In genomic region chr2:69816923-69817542, GRCh38 we compare ENCODE assay signal across 8 cellular contexts. TPM values are rescaled to one million over a fixed set of nuclear protein-coding genes. Genes with fewer than 3 reads are reported as not detected.
DNase-seq lines count a peak whose midpoint lies in the region; ATAC-seq, FAIRE-seq and TF ChIP-seq lines count a peak whose summit lies in the region.

No MANE protein-coding gene starts in this region.

- POLR2A ChIA-PET in CD4-positive, alpha-beta memory T cell (lab: Charles Lee; ENCODE audit: partially characterized antibody) = interaction anchor here (0.8 to 2.5 kb wide), 6 partner anchors 10 to 97 kb away, joined by 3 to 16 read pairs (median 4); partner anchors contain the start of gene GMCL1

- no peak overlapping the region for H3K4me3 Mint-ChIP-seq in CD4-positive, alpha-beta memory T cell

- H3K9me3 Mint-ChIP-seq in CD4-positive, alpha-beta memory T cell = no peaks in the 10 kb centered on the region

- peaks cover 7% of the 10 kb centered on the region for H3K4me1 ChIP-seq in CD4-positive, alpha-beta memory T cell (ENCODE audit: insufficient read depth, low read length)

- FAIRE-seq in bronchial epithelial cell (lab: Jason Lieb, UNC) = no peak

- intact Hi-C loops in CD4-positive, alpha-beta memory T cell (cut with micrococcal nuclease) = loop anchor here (1.0 to 5.0 kb wide), 3 partner anchors 75 to 258 kb away; partner anchors contain the start of gene ANXA4

- CTCF ChIA-PET in CD4-positive, alpha-beta memory T cell (lab: Charles Lee; ENCODE audit: partially characterized antibody) = interaction anchor here (0.7 to 14.7 kb wide), 27 partner anchors 8 to 380 kb away, joined by 3 to 425 read pairs (median 4); partner anchors contain the start of genes ANXA4, GMCL1 and NFU1

- H3K4me3 ChIP-seq in CD4-positive, alpha-beta memory T cell (ENCODE audit: low read length in 2 of 2) = no peak overlapping the region
- H3K4me3 ChIP-seq in HFF-Myc (replicated peaks; ENCODE audit: low read depth, low read length) (no peak overlapping the region), WI38 (ENCODE audit: low read depth, low read length) (no peak overlapping the region), bronchial epithelial cell (ENCODE audit: low read depth, low read length) (no peak overlapping the region), kidney epithelial cell (ENCODE audit: low read depth, low read length) (no peak overlapping the region)

- peaks cover 3 to 5% (median 4%) of the 10 kb centered on the region in 4 donors for H3K4me1 Mint-ChIP-seq in CD4-positive, alpha-beta memory T cell

- no peaks in the 10 kb centered on the region for H3K36me3 ChIP-seq in CD4-positive, alpha-beta memory T cell (ENCODE audit: insufficient read depth, low read length)
- H3K36me3 ChIP-seq in bronchial epithelial cell (ENCODE audit: control insufficient read depth, insufficient read depth, low read length) (peaks cover 18% of the 10 kb centered on the region), kidney epithelial cell (ENCODE audit: control insufficient read depth, insufficient read depth, low read length) (peaks cover 5% of the 10 kb centered on the region)

- no peaks in the 10 kb centered on the region for H3K27me3 ChIP-seq in CD4-positive, alpha-beta memory T cell (ENCODE audit: insufficient read depth, low read length)
- no peaks in the 10 kb centered on the region for H3K27me3 ChIP-seq in bronchial epithelial cell (ENCODE audit: control insufficient read depth, insufficient read depth, low read length)
- H3K27me3 ChIP-seq in kidney epithelial cell (ENCODE audit: control insufficient read depth, insufficient read depth, low read length) = no peaks in the 10 kb centered on the region

- peak; percentile 85 for TF ChIP-seq CTCF in HFF-Myc (IDR thresholded peaks at IDR 0.05; ENCODE audit: low read depth, low read length, missing control alignments)
- peak; percentile 71 for TF ChIP-seq CTCF in WI38 (IDR thresholded peaks at IDR 0.05; ENCODE audit: low read depth, low read length)
- TF ChIP-seq CTCF in bronchial epithelial cell (IDR thresholded peaks at IDR 0.05; ENCODE audit: insufficient read depth, low read length, severe bottlenecking) = peak; percentile 63
- TF ChIP-seq CTCF in kidney epithelial cell (IDR thresholded peaks at IDR 0.05; ENCODE audit: insufficient read depth, low read length, poor library complexity, severe bottlenecking) = peak; percentile 84

- H3K9me3 ChIP-seq in CD4-positive, alpha-beta memory T cell (ENCODE audit: control insufficient read depth in 1 of 2, low read length in 2 of 2) = no peaks in the 10 kb centered on the region

- no peak overlapping the region for H3K27ac ChIP-seq in CD4-positive, alpha-beta memory T cell (ENCODE audit: low read depth, low read length)

- H3K27me3 Mint-ChIP-seq in CD4-positive, alpha-beta memory T cell = no peaks in the 10 kb centered on the region

- no peak for ATAC-seq in HG03439 (IDR thresholded peaks at IDR 0.05; ENCODE audit: unreplicated experiment)

- DNase-seq in CD4-positive, alpha-beta memory T cell = peak; percentile 76 to 86 (median 80)
- peak; percentile 56 for DNase-seq in HFF-Myc (ENCODE audit: extremely low read depth, low read depth)
- DNase-seq in NCI-H2227 treated with DMSO at 0.1 percent for 48 hours (lab: John Stamatoyannopoulos, UW) = peak; percentile 87
- peak; percentile 90 for DNase-seq in bronchial epithelial cell (ENCODE audit: low read depth)
- peak; percentile 76 for DNase-seq in kidney epithelial cell (ENCODE audit: low read depth)
- peak; percentile 66 to 74 for DNase-seq in stimulated activated CD4-positive, alpha-beta T cell treated with anti-CD3 and anti-CD28 coated beads, Interleukin-2, amount 100 ng/mL, for 24 hours

- no peak overlapping the region for H3K27ac Mint-ChIP-seq in CD4-positive, alpha-beta memory T cell

- peaks cover 12 to 13% of the 10 kb centered on the region in 2 donors for H3K36me3 Mint-ChIP-seq in CD4-positive, alpha-beta memory T cell

RNA-seq across cellular contexts. Expression of gene GMCL1, which starts 12.4 kb away (rescaled TPM):
- total RNA-seq in CD4-positive, alpha-beta memory T cell = 10 to 100 TPM; 28.2 to 31.8 TPM
- 10 to 100 TPM; 27.7 to 37.8 TPM for polyA plus RNA-seq in CD4-positive, alpha-beta memory T cell
- total RNA-seq in bronchial epithelial cell (8.3 and 9.5 TPM in 2 replicates), kidney epithelial cell (10.7 and 12.2 TPM in 2 replicates)
